Comparison of ENCODE assay signal across 8 cellular contexts in the genomic region with DNA sequence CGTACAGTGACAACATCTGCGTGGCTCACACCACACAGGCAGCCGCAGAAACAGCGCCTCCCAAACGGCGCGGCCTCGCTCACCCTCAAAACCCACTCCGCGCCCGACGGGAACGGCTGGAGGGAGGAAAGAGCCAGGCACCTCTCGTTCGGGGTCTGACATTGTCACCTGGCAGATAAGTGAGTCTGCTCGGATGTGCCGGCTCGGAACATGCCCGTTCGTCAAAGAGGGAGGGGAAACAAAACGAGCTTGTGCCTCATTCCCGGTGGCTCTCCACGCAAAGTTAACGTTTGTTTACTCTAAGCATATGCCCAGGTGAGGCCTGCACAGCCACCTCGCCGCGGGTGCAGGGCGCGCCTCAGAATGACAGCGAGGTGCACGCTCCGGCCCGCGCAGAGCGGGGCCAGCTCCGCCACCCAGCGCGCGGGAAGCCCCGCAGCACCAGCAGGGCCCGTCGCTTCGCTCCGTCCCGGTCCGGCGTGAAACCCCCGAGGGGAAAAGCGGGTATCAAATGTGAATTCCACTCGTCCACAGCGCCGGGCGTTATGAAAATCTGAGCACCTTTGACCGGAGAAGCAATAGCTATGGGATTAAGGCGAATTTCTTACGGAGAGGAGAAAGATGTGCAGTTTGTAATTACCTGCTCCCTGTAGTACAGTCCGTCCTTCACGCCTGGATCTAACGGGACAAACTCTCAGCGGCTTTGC. TPM values are rescaled to one million over a fixed set of nuclear protein-coding genes. Genes with fewer than 3 reads are reported as not detected.
DNase-seq lines count a peak whose midpoint lies in the region; ATAC-seq, FAIRE-seq and TF ChIP-seq lines count a peak whose summit lies in the region.

No MANE protein-coding gene starts in this region.

- 7% methylated on average over 60 of the region's 60 CpGs for WGBS in GM12878 (ENCODE audit: insufficient coverage, insufficient replicate concordance, low lambda C conversion rate, missing lambda C conversion rate)

- POLR2A ChIA-PET in GM12878 (lab: Charles Lee): no interaction called here

- TF ChIP-seq EP300 in GM12878 (IDR thresholded peaks at IDR 0.05; ENCODE audit: borderline replicate concordance in 1 of 2, control insufficient read depth in 1 of 2, low read depth in 2 of 2, low read length in 2 of 2): no peak

- intact Hi-C loops in GM12878 (cut with micrococcal nuclease; ENCODE audit: unreplicated experiment): loop anchor here (5.0 kb wide), 2 partner anchors 151 to 606 kb away; no protein-coding TSS in a partner anchor

- H3K79me2 ChIP-seq in ACC112 (ENCODE audit: control insufficient read depth, insufficient read depth, low read length, unreplicated experiment) (no peaks in the 10 kb centered on the region), GM12878 (ENCODE audit: control insufficient read depth, insufficient read depth, low read length) (no peaks in the 10 kb centered on the region)

- H2AFZ ChIP-seq in ACC112 (ENCODE audit: low read length, unreplicated experiment): no peak overlapping the region
- H2AFZ ChIP-seq in GM12878 (ENCODE audit: control insufficient read depth, low read depth, low read length): no peak overlapping the region

- no peaks in the 10 kb centered on the region; the same call in 1 of the 2 replicates for H4K20me1 ChIP-seq in GM12878 (ENCODE audit: control insufficient read depth, insufficient read depth)

- in situ Hi-C loops in GM12878 (cut with MboI): no loop called here

- TF ChIP-seq RAD21 in GM12878 (IDR thresholded peaks at IDR 0.05; ENCODE audit: insufficient read depth, low read depth, low read length): no peak

- peak; percentile 41 for FAIRE-seq in GM12878 (lab: Jason Lieb, UNC)

- no peaks in the 10 kb centered on the region; the same call in 2 of the 3 replicates for H3K9me3 ChIP-seq in GM12878 (replicated peaks; ENCODE audit: control insufficient read depth, insufficient read depth, low read length)
- no peaks in the 10 kb centered on the region for H3K9me3 ChIP-seq in mononuclear cell (ENCODE audit: low read depth, low read length)

- H3K27me3 ChIP-seq in ACC112 (ENCODE audit: insufficient read depth, low read length) (peaks cover 76% of the 10 kb centered on the region), GM12878 (replicated peaks in 1 of 2; ENCODE audit: control insufficient read depth in 2 of 2, insufficient read depth in 2 of 2, low read length in 1 of 2) (peaks cover 14 to 25% of the 10 kb centered on the region in 2 experiments), mononuclear cell (ENCODE audit: insufficient read depth, low read length) (peaks cover 67% of the 10 kb centered on the region)

- CTCF ChIA-PET in GM12878 (lab: Yijun Ruan, JAX): no interaction called here

- no peak for TF ChIP-seq CTCF in GM12878 (IDR thresholded peaks at IDR 0.05 in 2 of 3, conservative IDR thresholded peaks at IDR 0.05 in 1 of 3; ENCODE audit: control insufficient read depth in 2 of 3, extremely low read depth in 1 of 3, insufficient read depth in 1 of 3, low read depth in 3 of 3, low read length in 3 of 3)

- SMC1A ChIA-PET in GM12878 (lab: Charles Lee; ENCODE audit: uncharacterized antibody, unreplicated experiment): interaction anchor here (0.7 kb wide), 1 partner anchor 606 kb away, joined by 3 read pairs; no protein-coding TSS in a partner anchor

- TF ChIP-seq POLR2A in GM12878 (IDR thresholded peaks at IDR 0.05; ENCODE audit: low read depth, low read length): no peak

- H3K4me1 ChIP-seq in ACC112 (ENCODE audit: control insufficient read depth, insufficient read depth, low read length, unreplicated experiment): peaks cover 6% of the 10 kb centered on the region
- H3K4me1 ChIP-seq in GM12878 (ENCODE audit: control insufficient read depth, insufficient read depth, low read length): no peaks in the 10 kb centered on the region
- H3K4me1 ChIP-seq in mononuclear cell (ENCODE audit: insufficient read depth, low read length): peaks cover 13% of the 10 kb centered on the region

- H3K4me2 ChIP-seq in GM12878 (ENCODE audit: control insufficient read depth, insufficient read depth): peak overlapping the region; percentile 60

- ATAC-seq in HG02642 (IDR thresholded peaks at IDR 0.05; ENCODE audit: poor library complexity, unreplicated experiment): peak; percentile 13
- peak; percentile 39 for ATAC-seq in GM12878
- no peak for ATAC-seq in GM19467 (IDR thresholded peaks at IDR 0.05; ENCODE audit: unreplicated experiment)

- no TSS peak for BruUV-seq in GM12878 (replicated peaks; lab: Mats Ljungman, UMichigan)

- H3K36me3 ChIP-seq in ACC112 (ENCODE audit: insufficient read depth, low read length) (no peaks in the 10 kb centered on the region), GM12878 (ENCODE audit: control insufficient read depth in 2 of 2, insufficient read depth in 2 of 2, low read length in 1 of 2) (no peaks in the 10 kb centered on the region)

- RAD21 ChIA-PET in GM12878 (lab: Charles Lee; ENCODE audit: unreplicated experiment): no interaction called here

- peak overlapping the region; percentile 37; the same call in 1 of the 2 replicates for H3K4me3 ChIP-seq in ACC112 (ENCODE audit: low read depth, low read length)
- H3K4me3 ChIP-seq in GM12878: no peak overlapping the region
- H3K4me3 ChIP-seq in mononuclear cell (ENCODE audit: low read length): peak overlapping the region; percentile 10

- DNase-seq in GM12878 (ENCODE audit: low read depth, low spot score) (no peak), GF-D8 (lab: John Stamatoyannopoulos, UW) (no peak), NCI-H187 treated with DMSO at 0.1 percent for 48 hours (lab: John Stamatoyannopoulos, UW) (no peak), GDM1 (lab: John Stamatoyannopoulos, UW) (no peak)

- H3K9ac ChIP-seq in GM12878 (ENCODE audit: control insufficient read depth, insufficient read depth, low read length): no peak overlapping the region

- no peak overlapping the region for H3K27ac ChIP-seq in ACC112 (ENCODE audit: low read depth, low read length)
- no peak overlapping the region for H3K27ac ChIP-seq in GM12878 (ENCODE audit: control insufficient read depth, insufficient read depth)

TF ChIP-seq in GM12878, 131 proteins besides CTCF, POLR2A, EP300 and RAD21:
- TF ChIP-seq EED (IDR thresholded peaks at IDR 0.05; ENCODE audit: low read depth): no peak
- TF ChIP-seq, protein P1, sequence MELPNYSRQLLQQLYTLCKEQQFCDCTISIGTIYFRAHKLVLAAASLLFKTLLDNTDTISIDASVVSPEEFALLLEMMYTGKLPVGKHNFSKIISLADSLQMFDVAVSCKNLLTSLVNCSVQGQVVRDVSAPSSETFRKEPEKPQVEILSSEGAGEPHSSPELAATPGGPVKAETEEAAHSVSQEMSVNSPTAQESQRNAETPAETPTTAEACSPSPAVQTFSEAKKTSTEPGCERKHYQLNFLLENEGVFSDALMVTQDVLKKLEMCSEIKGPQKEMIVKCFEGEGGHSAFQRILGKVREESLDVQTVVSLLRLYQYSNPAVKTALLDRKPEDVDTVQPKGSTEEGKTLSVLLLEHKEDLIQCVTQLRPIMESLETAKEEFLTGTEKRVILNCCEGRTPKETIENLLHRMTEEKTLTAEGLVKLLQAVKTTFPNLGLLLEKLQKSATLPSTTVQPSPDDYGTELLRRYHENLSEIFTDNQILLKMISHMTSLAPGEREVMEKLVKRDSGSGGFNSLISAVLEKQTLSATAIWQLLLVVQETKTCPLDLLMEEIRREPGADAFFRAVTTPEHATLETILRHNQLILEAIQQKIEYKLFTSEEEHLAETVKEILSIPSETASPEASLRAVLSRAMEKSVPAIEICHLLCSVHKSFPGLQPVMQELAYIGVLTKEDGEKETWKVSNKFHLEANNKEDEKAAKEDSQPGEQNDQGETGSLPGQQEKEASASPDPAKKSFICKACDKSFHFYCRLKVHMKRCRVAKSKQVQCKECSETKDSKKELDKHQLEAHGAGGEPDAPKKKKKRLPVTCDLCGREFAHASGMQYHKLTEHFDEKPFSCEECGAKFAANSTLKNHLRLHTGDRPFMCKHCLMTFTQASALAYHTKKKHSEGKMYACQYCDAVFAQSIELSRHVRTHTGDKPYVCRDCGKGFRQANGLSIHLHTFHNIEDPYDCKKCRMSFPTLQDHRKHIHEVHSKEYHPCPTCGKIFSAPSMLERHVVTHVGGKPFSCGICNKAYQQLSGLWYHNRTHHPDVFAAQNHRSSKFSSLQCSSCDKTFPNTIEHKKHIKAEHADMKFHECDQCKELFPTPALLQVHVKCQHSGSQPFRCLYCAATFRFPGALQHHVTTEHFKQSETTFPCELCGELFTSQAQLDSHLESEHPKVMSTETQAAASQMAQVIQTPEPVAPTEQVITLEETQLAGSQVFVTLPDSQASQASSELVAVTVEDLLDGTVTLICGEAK (IDR thresholded peaks at IDR 0.05; ENCODE audit: borderline replicate concordance): no peak
- peak; percentile 59 for TF ChIP-seq SUZ12 (IDR thresholded peaks at IDR 0.05; ENCODE audit: unreplicated experiment)

RNA-seq across cellular contexts. Expression of a gene that starts 13.1 kb away (rescaled TPM):
- 0.22 TPM in 1 of 2 replicates, not detected in the other for total RNA-seq in GM12878 (2013; cell fraction: nucleolus; rRNA removed)
- total RNA-seq in GM12878 (2014; rRNA removed) (not detected in 2 replicates), GM12878 (2014; rRNA removed; fragmentation: Illumina TruSeq; extraction: Trizol) (not detected in 2 replicates), GM12878 (2021) (not detected in 2 replicates), mononuclear cell (not detected)
- not detected for polyA plus RNA-seq in GM12878 (2011; ENCODE audit: low read depth)
- polyA plus RNA-seq in GM12878 (2011; rRNA removed) (not detected in 2 replicates), GM12878 (2014; fragmentation: Illumina TruSeq; extraction: Trizol) (not detected in 2 replicates), GM12878 (2014; fragmentation: Nextera tagmentation; extraction: Ambion mirVana) (not detected), GM12878 (2014; rRNA removed) (0.04 TPM in 1 of 2 replicates, not detected in the other), GM12878 (2016; fragmentation: Nextera tagmentation; extraction: Ambion mirVana) (not detected)
- polyA plus RNA-seq in GM12878 (2011; cell fraction: cytosol; rRNA removed): not detected in 2 replicates
- not detected in 2 replicates for polyA plus RNA-seq in GM12878 (2011; cell fraction: nucleus; rRNA removed)
- polyA plus RNA-seq in GM12878 (2012): not detected in 2 replicates
- polyA minus RNA-seq in GM12878 (2011; rRNA and poly(A)+ RNA removed): not detected in 2 replicates
- not detected in 2 replicates for polyA minus RNA-seq in GM12878 (2011; cell fraction: cytosol; rRNA and poly(A)+ RNA removed)
- not detected in 2 replicates for polyA minus RNA-seq in GM12878 (2011; cell fraction: nucleus; rRNA and poly(A)+ RNA removed)
